Comparison of ENCODE assay signal across 8 cellular contexts in the genomic region with DNA sequence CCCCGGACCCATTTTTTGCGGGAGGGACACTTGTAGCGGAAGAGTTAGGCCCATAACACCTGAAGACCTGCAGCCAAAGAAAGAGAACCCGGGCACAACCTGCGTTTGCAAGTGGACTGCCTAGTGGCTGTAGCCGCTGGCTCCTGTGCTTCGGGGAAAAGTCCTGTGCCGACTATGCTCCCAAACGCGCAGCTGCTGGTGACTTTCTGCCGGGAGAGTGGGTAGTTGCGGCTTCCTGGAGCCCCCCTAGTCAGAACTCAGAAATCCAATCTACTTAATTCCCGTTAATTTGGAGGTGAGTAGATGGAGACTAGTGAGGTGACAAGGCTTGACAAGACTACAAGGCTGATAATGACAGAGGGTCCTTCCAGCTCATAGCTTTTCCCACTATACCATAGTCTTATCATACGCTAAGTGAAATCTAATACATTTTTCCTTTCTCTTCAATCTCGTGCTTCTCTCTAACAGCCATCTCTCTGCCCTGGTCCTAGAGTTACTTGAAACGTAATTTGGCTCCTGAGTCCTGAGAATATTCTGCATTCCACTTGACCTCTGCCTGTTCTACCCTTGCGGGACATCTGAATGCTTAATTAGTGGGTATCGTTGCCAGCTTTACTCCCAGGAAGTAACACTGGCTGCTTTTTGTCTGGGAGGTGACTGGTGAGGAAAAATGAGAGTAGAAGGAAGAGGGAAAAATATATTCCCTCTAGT. TPM values are rescaled to one million over a fixed set of nuclear protein-coding genes. Genes with fewer than 3 reads are reported as not detected.
DNase-seq lines count a peak whose midpoint lies in the region; ATAC-seq and TF ChIP-seq lines count a peak whose summit lies in the region.

No MANE protein-coding gene starts in this region.

- H3K79me2 ChIP-seq in hepatocyte, result peaks cover 36% of the 10 kb centered on the region

- no peak for TF ChIP-seq EP300 in sigmoid colon (IDR thresholded peaks at IDR 0.05)

- TF ChIP-seq CTCF in HEK293 (tag by site-specific recombination; IDR thresholded peaks at IDR 0.05) (no peak), ascending aorta (IDR thresholded peaks at IDR 0.05) (no peak), hepatocyte (IDR thresholded peaks at IDR 0.05; ENCODE audit: poor library complexity) (no peak), sigmoid colon (IDR thresholded peaks at IDR 0.05) (no peak)

- no peaks in the 10 kb centered on the region for H3K9me2 ChIP-seq in hepatocyte (replicated peaks; ENCODE audit: insufficient read depth)

- intact Hi-C loops in ascending aorta (cut with DNase I) (loop anchor here (1.0 to 5.0 kb wide), 3 partner anchors 116 to 714 kb away; a partner anchor contains a TSS), sigmoid colon (cut with DNase I) (loop anchor here (5.0 kb wide), 1 partner anchor 114 kb away; a partner anchor contains a TSS)

- CTCF ChIA-PET in HEK293 (lab: Yijun Ruan, JAX), result interaction anchor here (0.6 to 2.8 kb wide), 4 partner anchors 10 to 503 kb away, joined by 3 to 14 read pairs (median 4); no protein-coding TSS in a partner anchor

- ATAC-seq in HG02884 (IDR thresholded peaks at IDR 0.05; ENCODE audit: unreplicated experiment), result no peak

- H3K4me2 ChIP-seq in hepatocyte, result peak overlapping the region; percentile 83

- peaks cover 15 to 37% of the 10 kb centered on the region in 2 experiments; a peak in 2 of 3 replicates for H3K36me3 ChIP-seq in HEK293 (ENCODE audit: control insufficient read depth in 2 of 2, insufficient read depth in 1 of 2, low read length in 2 of 2)
- H3K36me3 ChIP-seq in ascending aorta, result peaks cover 0 to 8% of the 10 kb centered on the region in 2 donors
- no peaks in the 10 kb centered on the region for H3K36me3 ChIP-seq in hepatocyte (replicated peaks; ENCODE audit: insufficient read depth, low read depth)
- H3K36me3 ChIP-seq in sigmoid colon, result peaks cover 0 to 9% (median 0%) of the 10 kb centered on the region in 4 donors

- H3K9me3 ChIP-seq in HEK293 (ENCODE audit: control insufficient read depth, insufficient read depth, low read depth, low read length) (no peaks in the 10 kb centered on the region), ascending aorta (no peaks in the 10 kb centered on the region), hepatocyte (ENCODE audit: low read depth) (no peaks in the 10 kb centered on the region), sigmoid colon (no peaks in the 10 kb centered on the region)

- TF ChIP-seq POLR2A in sigmoid colon (IDR thresholded peaks at IDR 0.05), result no peak

- POLR2A ChIA-PET in HEK293 (lab: Yijun Ruan, JAX), result interaction anchor here (0.6 to 2.1 kb wide), 17 partner anchors 9 to 331 kb away, joined by 3 to 29 read pairs (median 4); a partner anchor contains a TSS

- peak overlapping the region; percentile 94 for H3K27ac ChIP-seq in HEK293 (ENCODE audit: extremely low read depth, low read depth, low read length)
- peak overlapping the region; percentile 50 to 64 for H3K27ac ChIP-seq in ascending aorta
- H3K27ac ChIP-seq in hepatocyte, result peak overlapping the region; percentile 13
- peak overlapping the region; percentile 82 to 88 (median 88) for H3K27ac ChIP-seq in sigmoid colon

- 2% methylated on average over 18 of the region's 18 CpGs for WGBS in hepatocyte (ENCODE audit: low lambda C conversion rate, missing lambda C conversion rate)
- WGBS in sigmoid colon, 2 donors, result 1% methylated on average over 18 of the region's 18 CpGs

- H3K27me3 ChIP-seq in ascending aorta, result no peaks in the 10 kb centered on the region
- H3K27me3 ChIP-seq in hepatocyte, result no peaks in the 10 kb centered on the region
- no peaks in the 10 kb centered on the region for H3K27me3 ChIP-seq in sigmoid colon

- H3K4me1 ChIP-seq in HEK293 (ENCODE audit: control insufficient read depth, insufficient read depth, low read length), result 0 out of 2 replicates have a peak, but pooled peaks cover 2% of the 10 kb centered on the region
- H3K4me1 ChIP-seq in ascending aorta, result peaks cover 5 to 16% of the 10 kb centered on the region in 2 donors
- H3K4me1 ChIP-seq in hepatocyte (ENCODE audit: insufficient read depth), result no peaks in the 10 kb centered on the region
- H3K4me1 ChIP-seq in sigmoid colon, result peaks cover 0 to 25% (median 21%) of the 10 kb centered on the region in 4 donors

- peak overlapping the region; percentile 63 for H2AFZ ChIP-seq in hepatocyte

- DNase-seq in DMS53 treated with DMSO at 0.1 percent for 48 hours (lab: John Stamatoyannopoulos, UW; ENCODE audit: unreplicated experiment), result peak; percentile 46
- peak; percentile 47 for DNase-seq in NCI-H748 treated with DMSO at 0.1 percent for 48 hours (lab: John Stamatoyannopoulos, UW)
- DNase-seq in ascending aorta (ENCODE audit: low spot score in 2 of 2), result no peak
- DNase-seq in hepatocyte (ENCODE audit: low spot score), result peak; percentile 44
- no peak for DNase-seq in sigmoid colon
- DNase-seq in superior temporal gyrus (ENCODE audit: extremely low spot score), result no peak

- H3K4me3 ChIP-seq in HEK293 (ENCODE audit: low read depth, low read length), result peak overlapping the region; percentile 47
- peak overlapping the region; percentile 69 to 78 for H3K4me3 ChIP-seq in ascending aorta
- H3K4me3 ChIP-seq in hepatocyte, result peak overlapping the region; percentile 46
- H3K4me3 ChIP-seq in sigmoid colon, result peak overlapping the region; percentile 62 to 72 (median 66)

- H4K20me1 ChIP-seq in hepatocyte (ENCODE audit: insufficient read depth, poor library complexity, severe bottlenecking), result no peaks in the 10 kb centered on the region

TF ChIP-seq in HEK293, 187 proteins besides CTCF, POLR2A, EP300 and RAD21 (continues in another document):
- TF ChIP-seq ZNF830 (tag by site-specific recombination; IDR thresholded peaks at IDR 0.05; ENCODE audit: low read depth), result no peak
- TF ChIP-seq ZFHX2 (tag by site-specific recombination; conservative IDR thresholded peaks at IDR 0.05), result peak; percentile 21; the same call in 1 of the 2 replicates
- peak; percentile 44 for TF ChIP-seq ZNF341 (tag by site-specific recombination; IDR thresholded peaks at IDR 0.05; ENCODE audit: low read depth)
- TF ChIP-seq ZSCAN30 (tag by site-specific recombination; IDR thresholded peaks at IDR 0.05), result 0 out of 2 replicates have a peak, but pooled peaks have one; percentile 61
- TF ChIP-seq ZNF785 (tag by site-specific recombination; IDR thresholded peaks at IDR 0.05), result no peak
- TF ChIP-seq ZBTB7A (tag by site-specific recombination; IDR thresholded peaks at IDR 0.05; ENCODE audit: low read depth), result 0 out of 2 replicates have a peak, but pooled peaks have one; percentile 28
- no peak for TF ChIP-seq HOXC10 (CRISPR knock-in tag; IDR thresholded peaks at IDR 0.05)
- TF ChIP-seq YY2 (tag by site-specific recombination; IDR thresholded peaks at IDR 0.05), result no peak
- TF ChIP-seq ZNF660 (tag by site-specific recombination; IDR thresholded peaks at IDR 0.05), result peak; percentile 61; the same call in 1 of the 2 replicates
- TF ChIP-seq, protein P1, sequence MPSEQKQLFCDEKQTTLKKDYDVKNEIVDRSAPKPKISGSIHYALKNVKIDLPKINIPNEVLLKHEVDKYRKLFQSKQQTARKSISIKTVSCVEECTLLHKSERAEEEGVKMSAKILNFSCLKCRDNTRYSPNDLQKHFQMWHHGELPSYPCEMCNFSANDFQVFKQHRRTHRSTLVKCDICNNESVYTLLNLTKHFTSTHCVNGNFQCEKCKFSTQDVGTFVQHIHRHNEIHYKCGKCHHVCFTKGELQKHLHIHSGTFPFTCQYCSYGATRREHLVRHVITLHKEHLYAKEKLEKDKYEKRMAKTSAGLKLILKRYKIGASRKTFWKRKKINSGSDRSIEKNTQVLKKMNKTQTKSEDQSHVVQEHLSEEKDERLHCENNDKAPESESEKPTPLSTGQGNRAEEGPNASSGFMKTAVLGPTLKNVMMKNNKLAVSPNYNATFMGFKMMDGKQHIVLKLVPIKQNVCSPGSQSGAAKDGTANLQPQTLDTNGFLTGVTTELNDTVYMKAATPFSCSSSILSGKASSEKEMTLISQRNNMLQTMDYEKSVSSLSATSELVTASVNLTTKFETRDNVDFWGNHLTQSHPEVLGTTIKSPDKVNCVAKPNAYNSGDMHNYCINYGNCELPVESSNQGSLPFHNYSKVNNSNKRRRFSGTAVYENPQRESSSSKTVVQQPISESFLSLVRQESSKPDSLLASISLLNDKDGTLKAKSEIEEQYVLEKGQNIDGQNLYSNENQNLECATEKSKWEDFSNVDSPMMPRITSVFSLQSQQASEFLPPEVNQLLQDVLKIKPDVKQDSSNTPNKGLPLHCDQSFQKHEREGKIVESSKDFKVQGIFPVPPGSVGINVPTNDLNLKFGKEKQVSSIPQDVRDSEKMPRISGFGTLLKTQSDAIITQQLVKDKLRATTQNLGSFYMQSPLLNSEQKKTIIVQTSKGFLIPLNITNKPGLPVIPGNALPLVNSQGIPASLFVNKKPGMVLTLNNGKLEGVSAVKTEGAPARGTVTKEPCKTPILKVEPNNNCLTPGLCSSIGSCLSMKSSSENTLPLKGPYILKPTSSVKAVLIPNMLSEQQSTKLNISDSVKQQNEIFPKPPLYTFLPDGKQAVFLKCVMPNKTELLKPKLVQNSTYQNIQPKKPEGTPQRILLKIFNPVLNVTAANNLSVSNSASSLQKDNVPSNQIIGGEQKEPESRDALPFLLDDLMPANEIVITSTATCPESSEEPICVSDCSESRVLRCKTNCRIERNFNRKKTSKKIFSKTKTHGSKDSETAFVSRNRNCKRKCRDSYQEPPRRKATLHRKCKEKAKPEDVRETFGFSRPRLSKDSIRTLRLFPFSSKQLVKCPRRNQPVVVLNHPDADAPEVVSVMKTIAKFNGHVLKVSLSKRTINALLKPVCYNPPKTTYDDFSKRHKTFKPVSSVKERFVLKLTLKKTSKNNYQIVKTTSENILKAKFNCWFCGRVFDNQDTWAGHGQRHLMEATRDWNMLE (tag by site-specific recombination; conservative IDR thresholded peaks at IDR 0.05; ENCODE audit: low read depth), result no peak
- TF ChIP-seq SP3 (tag by site-specific recombination; IDR thresholded peaks at IDR 0.05), result no peak
- no peak for TF ChIP-seq ZNF621 (tag by site-specific recombination; IDR thresholded peaks at IDR 0.05)

RNA-seq across cellular contexts. Expression of a gene that starts 0.5 kb away (rescaled TPM):
- total RNA-seq in ascending aorta (7.2 TPM), hepatocyte (19.5 and 29.5 TPM in 2 replicates), sigmoid colon (10 to 100 TPM; 20.5 to 36.0 (median 26.1) TPM)
- polyA plus RNA-seq in hepatocyte (24.4 and 31.9 TPM in 2 replicates), sigmoid colon (10 to 100 TPM; 12.0 to 45.6 (median 16.9) TPM)

Comparison
In these comparisons a context has a peak if more than half of its experiments do, and no peak if none do; other contexts are left out.
1. DNase-seq: peak in DMS53 treated with DMSO at 0.1 percent for 48 hours (single experiment), NCI-H748 treated with DMSO at 0.1 percent for 48 hours (single experiment) and hepatocyte (single experiment); none in ascending aorta (0 of 2), sigmoid colon (single experiment) and superior temporal gyrus (single experiment).
2. H3K27ac ChIP-seq: peak in every context shown above with its lines; median percentile 94 in HEK293; 88 in sigmoid colon; 57 in ascending aorta; 13 in hepatocyte.
3. Peak in every context shown above with its lines, with median percentiles within 50 percentile points of each other: H3K4me3 ChIP-seq.